ENCODE assay signal across 20 cellular contexts in genomic region chr4:37388672-37389368, GRCh38.
DNase-seq lines count a peak whose midpoint lies in the region; ATAC-seq, FAIRE-seq and TF ChIP-seq lines count a peak whose summit lies in the region.
"Had no signal": no experiment of that assay in that cellular context is flagged by ENCODE, and none has a peak within 500 bp of the region (broad histone marks: within the 10 kb centered on the region; RNA-seq: fewer than 3 reads in every experiment).

No MANE protein-coding gene starts in this region.

- peaks cover 12% of the 10 kb centered on the region for H3F3A ChIP-seq in neural progenitor cell (ENCODE audit: low read depth)

- TF ChIP-seq EP300 in H1 (IDR thresholded peaks at IDR 0.05; ENCODE audit: borderline replicate concordance in 1 of 2, low read depth in 2 of 2, low read length in 2 of 2), result no peak

- H2AK5ac ChIP-seq in H9 (ENCODE audit: insufficient read length, low read length) (no peak overlapping the region), H1 (ENCODE audit: low read depth, low read length) (no peak overlapping the region)

- no peak overlapping the region for H3T11ph ChIP-seq in H9 (ENCODE audit: low read length)

- H3K79me2 ChIP-seq in H9 (ENCODE audit: insufficient read depth, low read length) (no peaks in the 10 kb centered on the region), H1 (ENCODE audit: control insufficient read depth in 1 of 2, insufficient read depth in 2 of 2, low read length in 2 of 2) (no peaks in the 10 kb centered on the region), neural progenitor cell (ENCODE audit: low read depth) (no peaks in the 10 kb centered on the region)

- H3K27ac ChIP-seq in H9 (ENCODE audit: insufficient read length, low read depth, low read length) (no peak overlapping the region), H1 (ENCODE audit: low read depth, low read length) (no peak overlapping the region), neural progenitor cell (peak overlapping the region; percentile 23)
- H3K27ac ChIP-seq: dorsolateral prefrontal cortex, gastroesophageal sphincter had no signal

- H2BK12ac ChIP-seq in H9 (ENCODE audit: insufficient read length, low read depth, low read length) (no peak overlapping the region), H1 (ENCODE audit: low read depth, low read length) (no peak overlapping the region)

- H4K91ac ChIP-seq in H9 (ENCODE audit: insufficient read length, low read depth, low read length) (no peak overlapping the region), H1 (replicated peaks; ENCODE audit: insufficient read length, low read length) (no peak overlapping the region)

- H3K27me3 ChIP-seq in H9 (ENCODE audit: insufficient read depth, low read length) (no peaks in the 10 kb centered on the region), H1 (replicated peaks in 1 of 4; ENCODE audit: control insufficient read depth in 3 of 4, extremely low read depth in 1 of 4, insufficient read depth in 3 of 4, low read length in 3 of 4) (no peaks in the 10 kb centered on the region), neural progenitor cell (no peaks in the 10 kb centered on the region)
- H3K27me3 ChIP-seq: dorsolateral prefrontal cortex had no signal

- peaks cover 10 to 22% of the 10 kb centered on the region in 2 experiments for H3K4me1 Mint-ChIP-seq in H9
- peaks cover 10% of the 10 kb centered on the region for H3K4me1 Mint-ChIP-seq in neural progenitor cell
- H3K4me1 Mint-ChIP-seq: stimulated activated effector memory CD8-positive, alpha-beta T cell treated with anti-CD3 and anti-CD28 coated beads, Interleukin-12 subunit alpha, Interleukin-12 subunit beta, amount 100 ng/mL, for 72 hours had no signal

- H2BK5ac ChIP-seq in H9 (ENCODE audit: insufficient read length, low read length), result no peak overlapping the region
- H2BK5ac ChIP-seq in H1 (ENCODE audit: low read depth, low read length), result no peak overlapping the region

- H3K9ac ChIP-seq in H9 (ENCODE audit: extremely low read depth, insufficient read length, low read length) (no peak overlapping the region), H1 (replicated peaks in 1 of 4; ENCODE audit: extremely low read depth in 1 of 4, low read depth in 3 of 4, low read length in 3 of 4) (no peak overlapping the region), neural progenitor cell (no peak overlapping the region)

- no peak overlapping the region for H3K4me3 ChIP-seq in H1 (ENCODE audit: extremely low read depth in 1 of 4, insufficient read depth in 2 of 4, low read depth in 3 of 4, low read length in 4 of 4)
- no peak overlapping the region for H3K4me3 ChIP-seq in neural progenitor cell
- no peak overlapping the region for H3K4me3 ChIP-seq in mucosa of descending colon
- H3K4me3 ChIP-seq: gastroesophageal sphincter had no signal

- no peaks in the 10 kb centered on the region for H3K79me1 ChIP-seq in H9 (ENCODE audit: insufficient read depth, low read depth, low read length, poor library complexity, severe bottlenecking)
- H3K79me1 ChIP-seq in H1 (ENCODE audit: low read depth, low read length), result no peaks in the 10 kb centered on the region

- H4K20me1 ChIP-seq in H9 (ENCODE audit: control insufficient read depth, insufficient read depth, insufficient read length), result no peaks in the 10 kb centered on the region
- no peaks in the 10 kb centered on the region for H4K20me1 ChIP-seq in H1 (replicated peaks in 1 of 2; ENCODE audit: control insufficient read depth in 1 of 2, insufficient read depth in 2 of 2, low read length in 2 of 2)
- H4K20me1 ChIP-seq in neural progenitor cell (ENCODE audit: low read depth), result no peaks in the 10 kb centered on the region

- TF ChIP-seq CTCF in H9 (conservative IDR thresholded peaks at IDR 0.05), result no peak
- TF ChIP-seq CTCF in H1 (IDR thresholded peaks at IDR 0.05; ENCODE audit: control extremely low read depth in 1 of 3, insufficient read depth in 1 of 3, low read depth in 1 of 3, low read length in 3 of 3), result no peak
- no peak for TF ChIP-seq CTCF in neural progenitor cell (IDR thresholded peaks at IDR 0.05)
- TF ChIP-seq CTCF in mucosa of descending colon (IDR thresholded peaks at IDR 0.05), result no peak

- H2BK15ac ChIP-seq in H9 (ENCODE audit: low read depth, low read length) (no peak overlapping the region), H1 (ENCODE audit: low read length) (no peak overlapping the region)

- no peak overlapping the region for H3K18ac ChIP-seq in H9 (ENCODE audit: insufficient read length, low read depth, low read length)
- H3K18ac ChIP-seq in H1 (ENCODE audit: extremely low read depth, low read length), result no peak overlapping the region

- WGBS in H9 (ENCODE audit: extremely low coverage, insufficient read length, low lambda C conversion rate), result no CpG with 5 or more reads among the region's 5 CpGs
- WGBS in H1 (ENCODE audit: extremely low coverage in 1 of 2, insufficient coverage in 1 of 2, insufficient read length in 1 of 2, insufficient replicate concordance in 2 of 2, low coverage in 1 of 2, low lambda C conversion rate in 2 of 2, missing lambda C conversion rate in 1 of 2), 2 experiments, result 59% methylated on average over 5 of the region's 5 CpGs; no CpG with 5 or more reads in 1 of the 2 experiments

- H3K9me3 Mint-ChIP-seq in H9, result no peaks in the 10 kb centered on the region; a peak in 2 of 5 replicates
- no peaks in the 10 kb centered on the region for H3K9me3 Mint-ChIP-seq in neural progenitor cell
- H3K9me3 Mint-ChIP-seq: activated naive CD4-positive, alpha-beta T cell treated with anti-CD3 and anti-CD28 coated beads for 36 hours; naive B cell; stimulated activated effector memory CD8-positive, alpha-beta T cell treated with anti-CD3 and anti-CD28 coated beads, Interleukin-12 subunit alpha, Interleukin-12 subunit beta, amount 100 ng/mL, for 72 hours had no signal

- H3K23ac ChIP-seq in H9 (ENCODE audit: insufficient read length, low read depth, low read length) (no peak overlapping the region), H1 (ENCODE audit: insufficient read length) (no peak overlapping the region)

- H2BK120ac ChIP-seq in H9 (ENCODE audit: low read depth, low read length, poor library complexity, severe bottlenecking), result no peak overlapping the region
- no peak overlapping the region for H2BK120ac ChIP-seq in H1 (replicated peaks; ENCODE audit: low read depth, low read length)

- no peak overlapping the region for H3K14ac ChIP-seq in H9 (ENCODE audit: insufficient read depth, low read length)
- no peak overlapping the region for H3K14ac ChIP-seq in H1 (ENCODE audit: insufficient read length)

- CTCF ChIA-PET in H1 (lab: Charles Lee; ENCODE audit: partially characterized antibody), result interaction anchor here (0.6 to 2.9 kb wide), 34 partner anchors 8 to 1108 kb away, joined by 3 to 22 read pairs (median 4); partner anchors contain the start of genes DTHD1 and NWD2

- intact Hi-C loops in mucosa of descending colon (cut with DNase I, micrococcal nuclease), result no loop called here

- H3K36me3 ChIP-seq in H1 (ENCODE audit: control insufficient read depth in 2 of 4, insufficient read depth in 4 of 4, low read length in 3 of 4) (no peaks in the 10 kb centered on the region), neural progenitor cell (no peaks in the 10 kb centered on the region), mucosa of descending colon (ENCODE audit: low read depth) (no peaks in the 10 kb centered on the region)
- H3K36me3 ChIP-seq: gastroesophageal sphincter had no signal

- TF ChIP-seq RAD21 in H1 (IDR thresholded peaks at IDR 0.05 in 1 of 2, conservative IDR thresholded peaks at IDR 0.05 in 1 of 2; ENCODE audit: low read depth in 2 of 2, low read length in 2 of 2), result no peak

- TF ChIP-seq POLR2A in H1 (IDR thresholded peaks at IDR 0.05; ENCODE audit: control extremely low read depth in 1 of 2, low read depth in 2 of 2, low read length in 2 of 2), result no peak

- no peak overlapping the region for H4K5ac ChIP-seq in H9 (ENCODE audit: insufficient read length, low read depth, low read length)
- no peak overlapping the region for H4K5ac ChIP-seq in H1 (ENCODE audit: insufficient read length, low read depth, low read length)

- POLR2A ChIA-PET in H1 (lab: Charles Lee; ENCODE audit: partially characterized antibody), result interaction anchor here (0.7 kb wide), 1 partner anchor 143 kb away, joined by 3 read pairs; no protein-coding TSS in a partner anchor

- H3K56ac ChIP-seq in H9 (ENCODE audit: insufficient read length, low read depth, low read length) (no peak overlapping the region), H1 (replicated peaks; ENCODE audit: insufficient read length, low read depth, low read length) (no peak overlapping the region)

- H3K4me2 ChIP-seq in H9 (ENCODE audit: insufficient read depth, insufficient read length, low read length) (no peak overlapping the region), H1 (ENCODE audit: insufficient read depth in 1 of 2, low read depth in 2 of 2, low read length in 2 of 2) (peak overlapping the region in 1 of 2 experiments; percentile 32; a peak in 1 of 4 replicates), neural progenitor cell (peak overlapping the region; percentile 40)

- H2BK20ac ChIP-seq in H9 (ENCODE audit: low read depth, low read length, poor library complexity, severe bottlenecking) (no peak overlapping the region), H1 (ENCODE audit: low read length) (no peak overlapping the region)

- H3K27me3 Mint-ChIP-seq in H9 (ENCODE audit: low read depth) (0 out of 2 replicates have a peak, but pooled peaks cover 3% of the 10 kb centered on the region), neural progenitor cell (ENCODE audit: insufficient read depth, low read depth) (peaks cover 3% of the 10 kb centered on the region)
- H3K27me3 Mint-ChIP-seq: naive B cell had no signal

- no peak overlapping the region for H2AFZ ChIP-seq in H9 (ENCODE audit: low read length)
- no peak overlapping the region for H2AFZ ChIP-seq in H1 (ENCODE audit: low read length)
- H2AFZ ChIP-seq in neural progenitor cell (replicated peaks), result peak overlapping the region; percentile 54

- H3K4me1 ChIP-seq in H9 (ENCODE audit: insufficient read depth, low read length), result no peaks in the 10 kb centered on the region
- peaks cover 0 to 5% (median 3%) of the 10 kb centered on the region in 4 experiments; a peak in 3 of 7 replicates for H3K4me1 ChIP-seq in H1 (replicated peaks in 1 of 4; ENCODE audit: control insufficient read depth in 3 of 4, insufficient read depth in 4 of 4, low read length in 3 of 4)
- H3K4me1 ChIP-seq in neural progenitor cell, result peaks cover 9% of the 10 kb centered on the region
- no peaks in the 10 kb centered on the region for H3K4me1 ChIP-seq in mucosa of descending colon (ENCODE audit: low read depth)
- H3K4me1 ChIP-seq: gastroesophageal sphincter had no signal

- no peaks in the 10 kb centered on the region for H3K23me2 ChIP-seq in H9 (ENCODE audit: insufficient read length, low read depth, low read length, poor library complexity, severe bottlenecking)
- H3K23me2 ChIP-seq in H1 (ENCODE audit: low read depth, low read length), result no peaks in the 10 kb centered on the region

- no peaks in the 10 kb centered on the region for H3K9me3 ChIP-seq in H9 (ENCODE audit: control insufficient read depth, low read depth, low read length)
- H3K9me3 ChIP-seq in H1 (ENCODE audit: insufficient read depth in 2 of 2, low read depth in 1 of 2, low read length in 1 of 2), result no peaks in the 10 kb centered on the region
- H3K9me3 ChIP-seq in neural progenitor cell (ENCODE audit: low read depth), result no peaks in the 10 kb centered on the region
- H3K9me3 ChIP-seq in mucosa of descending colon, result no peaks in the 10 kb centered on the region
- H3K9me3 ChIP-seq: gastroesophageal sphincter had no signal

- peak; percentile 55 for DNase-seq in H9
- peak; percentile 54 to 80 for DNase-seq in NOMO-1 (lab: John Stamatoyannopoulos, UW; ENCODE audit: unreplicated experiment in 2 of 2)
- DNase-seq in H1 (ENCODE audit: low read depth in 1 of 2, low spot score in 2 of 2), result no peak
- DNase-seq in neural progenitor cell (ENCODE audit: low spot score), result peak; percentile 18
- no peak for DNase-seq in mucosa of descending colon
- DNase-seq in NK-92 treated with Interleukin-12 subunit alpha and Interleukin-12 subunit beta, amount 100 ng/mL, for 24 hours (lab: John Stamatoyannopoulos, UW), result no peak
- DNase-seq in medulla oblongata (ENCODE audit: extremely low spot score), result no peak
- DNase-seq: activated naive CD4-positive, alpha-beta T cell treated with anti-CD3 and anti-CD28 coated beads for 36 hours; aorta; central memory CD4-positive, alpha-beta T cell; DND-41; dorsolateral prefrontal cortex; erythroblast; Karpas-422; naive B cell; NCI-H1436; right cardiac atrium; RPMI8226 had no signal

- H4K8ac ChIP-seq in H9 (replicated peaks; ENCODE audit: insufficient read length, low read depth, low read length) (no peak overlapping the region), H1 (ENCODE audit: extremely low read depth, insufficient read depth, low read length) (no peak overlapping the region)

- H3K36me3 Mint-ChIP-seq in H9 (ENCODE audit: insufficient read depth in 1 of 3, low read depth in 3 of 3) (no peaks in the 10 kb centered on the region), neural progenitor cell (no peaks in the 10 kb centered on the region)
- H3K36me3 Mint-ChIP-seq: naive B cell; stimulated activated effector memory CD8-positive, alpha-beta T cell treated with anti-CD3 and anti-CD28 coated beads, Interleukin-12 subunit alpha, Interleukin-12 subunit beta, amount 100 ng/mL, for 72 hours had no signal

- no peak for ATAC-seq in mucosa of descending colon
- ATAC-seq: gastroesophageal sphincter; right cardiac atrium; stimulated activated effector memory CD8-positive, alpha-beta T cell treated with anti-CD3 and anti-CD28 coated beads, Interleukin-12 subunit alpha, Interleukin-12 subunit beta, amount 100 ng/mL, for 72 hours had no signal

- H3K4ac ChIP-seq in H9 (ENCODE audit: low read depth, low read length) (no peak overlapping the region), H1 (replicated peaks; ENCODE audit: insufficient read length, low read depth, low read length) (no peak overlapping the region)

- FAIRE-seq in H1 (lab: Jason Lieb, UNC), result no peak

- H3K4me3 Mint-ChIP-seq in H9 (no peak overlapping the region; a peak in 1 of 5 replicates), neural progenitor cell (no peak overlapping the region)
- H3K4me3 Mint-ChIP-seq: activated naive CD4-positive, alpha-beta T cell treated with anti-CD3 and anti-CD28 coated beads for 36 hours; naive B cell; stimulated activated effector memory CD8-positive, alpha-beta T cell treated with anti-CD3 and anti-CD28 coated beads, Interleukin-12 subunit alpha, Interleukin-12 subunit beta, amount 100 ng/mL, for 72 hours had no signal

- H3K27ac Mint-ChIP-seq in H9 (peak overlapping the region in 2 of 3 experiments; percentile 77; a peak in 3 of 7 replicates), neural progenitor cell (peak overlapping the region; percentile 21)
- H3K27ac Mint-ChIP-seq: activated naive CD4-positive, alpha-beta T cell treated with anti-CD3 and anti-CD28 coated beads for 36 hours; naive B cell; stimulated activated effector memory CD8-positive, alpha-beta T cell treated with anti-CD3 and anti-CD28 coated beads, Interleukin-12 subunit alpha, Interleukin-12 subunit beta, amount 100 ng/mL, for 72 hours had no signal

Comparison
In these comparisons a context has a peak if more than half of its experiments do, and no peak if none do; other contexts are left out.
1. DNase-seq: peak in H9 (single experiment), NOMO-1 (2 of 2) and neural progenitor cell (single experiment); none in H1 (0 of 2), mucosa of descending colon (0 of 3), NK-92 treated with Interleukin-12 subunit alpha and Interleukin-12 subunit beta, amount 100 ng/mL, for 24 hours (single experiment) and medulla oblongata (single experiment).